ENCODE assay signal across 1 cellular context in the genomic region with DNA sequence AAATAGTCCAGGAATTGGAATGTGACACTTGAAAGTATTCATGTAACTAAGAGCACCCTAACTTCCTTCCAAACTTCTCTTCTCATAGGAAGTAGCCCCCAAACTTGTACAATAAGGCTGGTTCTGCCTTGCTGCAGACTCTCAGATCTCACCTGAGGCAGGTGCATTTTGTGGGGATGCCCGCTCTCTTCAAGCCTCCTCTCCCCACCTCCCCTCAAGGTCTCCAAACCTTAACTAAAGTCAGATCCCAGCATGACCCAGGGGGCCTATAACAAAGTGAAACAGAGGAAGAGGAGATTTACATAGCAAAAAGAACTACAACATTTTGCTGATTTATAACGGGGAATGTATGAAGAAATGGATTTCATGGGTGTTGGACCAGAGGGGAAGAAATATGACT.
TF ChIP-seq lines count a peak whose summit lies in the region.

No MANE protein-coding gene starts in this region.

TF ChIP-seq in K562, 482 proteins besides CTCF, POLR2A, EP300 and RAD21:
- TF ChIP-seq MTF1 (CRISPR knock-in tag; IDR thresholded peaks at IDR 0.05; ENCODE audit: borderline replicate concordance), result no peak
- TF ChIP-seq, protein P1, sequence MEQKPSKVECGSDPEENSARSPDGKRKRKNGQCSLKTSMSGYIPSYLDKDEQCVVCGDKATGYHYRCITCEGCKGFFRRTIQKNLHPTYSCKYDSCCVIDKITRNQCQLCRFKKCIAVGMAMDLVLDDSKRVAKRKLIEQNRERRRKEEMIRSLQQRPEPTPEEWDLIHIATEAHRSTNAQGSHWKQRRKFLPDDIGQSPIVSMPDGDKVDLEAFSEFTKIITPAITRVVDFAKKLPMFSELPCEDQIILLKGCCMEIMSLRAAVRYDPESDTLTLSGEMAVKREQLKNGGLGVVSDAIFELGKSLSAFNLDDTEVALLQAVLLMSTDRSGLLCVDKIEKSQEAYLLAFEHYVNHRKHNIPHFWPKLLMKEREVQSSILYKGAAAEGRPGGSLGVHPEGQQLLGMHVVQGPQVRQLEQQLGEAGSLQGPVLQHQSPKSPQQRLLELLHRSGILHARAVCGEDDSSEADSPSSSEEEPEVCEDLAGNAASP (IDR thresholded peaks at IDR 0.05), result no peak
- TF ChIP-seq STAT5A (IDR thresholded peaks at IDR 0.05; ENCODE audit: borderline replicate concordance, low read length), result no peak
- TF ChIP-seq SMARCC2 (IDR thresholded peaks at IDR 0.05; ENCODE audit: low read depth), result no peak
- TF ChIP-seq FOXK1 (CRISPR knock-in tag; IDR thresholded peaks at IDR 0.05; ENCODE audit: borderline replicate concordance), result no peak
- TF ChIP-seq OTX1 (CRISPR knock-in tag; IDR thresholded peaks at IDR 0.05), result no peak
- TF ChIP-seq HCFC1 (IDR thresholded peaks at IDR 0.05; ENCODE audit: low read depth, low read length), result no peak
- TF ChIP-seq POLR3G (IDR thresholded peaks at IDR 0.05; ENCODE audit: extremely low read depth, insufficient read length, insufficient replicate concordance), result no peak
- TF ChIP-seq HDAC6 (IDR thresholded peaks at IDR 0.05; ENCODE audit: low read depth, low read length), result no peak
- TF ChIP-seq MYC (IDR thresholded peaks at IDR 0.05; ENCODE audit: low read depth, low read length), result no peak
- TF ChIP-seq MYC (CRISPR knock-in tag; IDR thresholded peaks at IDR 0.05; ENCODE audit: borderline replicate concordance, low read depth), result no peak
- TF ChIP-seq MCM7 (IDR thresholded peaks at IDR 0.05), result no peak
- TF ChIP-seq, protein P2, sequence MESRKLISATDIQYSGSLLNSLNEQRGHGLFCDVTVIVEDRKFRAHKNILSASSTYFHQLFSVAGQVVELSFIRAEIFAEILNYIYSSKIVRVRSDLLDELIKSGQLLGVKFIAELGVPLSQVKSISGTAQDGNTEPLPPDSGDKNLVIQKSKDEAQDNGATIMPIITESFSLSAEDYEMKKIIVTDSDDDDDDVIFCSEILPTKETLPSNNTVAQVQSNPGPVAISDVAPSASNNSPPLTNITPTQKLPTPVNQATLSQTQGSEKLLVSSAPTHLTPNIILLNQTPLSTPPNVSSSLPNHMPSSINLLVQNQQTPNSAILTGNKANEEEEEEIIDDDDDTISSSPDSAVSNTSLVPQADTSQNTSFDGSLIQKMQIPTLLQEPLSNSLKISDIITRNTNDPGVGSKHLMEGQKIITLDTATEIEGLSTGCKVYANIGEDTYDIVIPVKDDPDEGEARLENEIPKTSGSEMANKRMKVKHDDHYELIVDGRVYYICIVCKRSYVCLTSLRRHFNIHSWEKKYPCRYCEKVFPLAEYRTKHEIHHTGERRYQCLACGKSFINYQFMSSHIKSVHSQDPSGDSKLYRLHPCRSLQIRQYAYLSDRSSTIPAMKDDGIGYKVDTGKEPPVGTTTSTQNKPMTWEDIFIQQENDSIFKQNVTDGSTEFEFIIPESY (CRISPR knock-in tag; IDR thresholded peaks at IDR 0.05), result no peak
- TF ChIP-seq GATA2 (CRISPR knock-in tag; IDR thresholded peaks at IDR 0.05), result no peak
- TF ChIP-seq PML (IDR thresholded peaks at IDR 0.05; ENCODE audit: low read length), result no peak
- TF ChIP-seq, protein P3, sequence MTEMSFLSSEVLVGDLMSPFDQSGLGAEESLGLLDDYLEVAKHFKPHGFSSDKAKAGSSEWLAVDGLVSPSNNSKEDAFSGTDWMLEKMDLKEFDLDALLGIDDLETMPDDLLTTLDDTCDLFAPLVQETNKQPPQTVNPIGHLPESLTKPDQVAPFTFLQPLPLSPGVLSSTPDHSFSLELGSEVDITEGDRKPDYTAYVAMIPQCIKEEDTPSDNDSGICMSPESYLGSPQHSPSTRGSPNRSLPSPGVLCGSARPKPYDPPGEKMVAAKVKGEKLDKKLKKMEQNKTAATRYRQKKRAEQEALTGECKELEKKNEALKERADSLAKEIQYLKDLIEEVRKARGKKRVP (CRISPR knock-in tag; IDR thresholded peaks at IDR 0.05), result no peak
- TF ChIP-seq CSDE1 (IDR thresholded peaks at IDR 0.05), result no peak
- no peak for TF ChIP-seq ZNF696 (CRISPR knock-in tag; conservative IDR thresholded peaks at IDR 0.05)
- no peak for TF ChIP-seq GABPB1 (CRISPR knock-in tag; IDR thresholded peaks at IDR 0.05)
- TF ChIP-seq FOXJ2 (tag; IDR thresholded peaks at IDR 0.05), result no peak
